Comparison of ENCODE assay signal across 7 cellular contexts in genomic region chr14:22973217-22974032, GRCh38. TPM values are rescaled to one million over a fixed set of nuclear protein-coding genes. Genes with fewer than 3 reads are reported as not detected.
DNase-seq lines count a peak whose midpoint lies in the region; ATAC-seq, FAIRE-seq and TF ChIP-seq lines count a peak whose summit lies in the region.

No MANE protein-coding gene starts in this region.

- CTCF ChIA-PET in HEK293T (lab: Yijun Ruan, JAX) = interaction anchor here (0.5 to 3.5 kb wide), 16 partner anchors 9 to 1674 kb away, joined by 3 to 41 read pairs (median 4); partner anchors contain the start of genes AJUBA, CDH24 and HAUS4
- CTCF ChIA-PET in SK-N-SH (lab: Yijun Ruan, JAX) = interaction anchor here (0.6 to 34.9 kb wide), 29 partner anchors 12 to 406 kb away, joined by 3 to 1566 read pairs (median 4); partner anchors contain the start of genes AJUBA, CDH24, HAUS4 and LRP10
- CTCF ChIA-PET in HepG2 (lab: Yijun Ruan, JAX; ENCODE audit: low intra/inter-chr PET ratio, low total read pairs) = interaction anchor here (1.0 to 5.4 kb wide), 8 partner anchors 11 to 416 kb away, joined by 3 to 298 read pairs (median 6); partner anchors contain the start of genes AJUBA and CDH24

- FAIRE-seq in HepG2 (lab: Jason Lieb, UNC) = peak; percentile 84

- ATAC-seq in HepG2 = no peak
- ATAC-seq in GM18873 (IDR thresholded peaks at IDR 0.05; ENCODE audit: low FRiP score, unreplicated experiment) = no peak

- peak; percentile 71 for TF ChIP-seq CTCF in SK-N-SH (IDR thresholded peaks at IDR 0.05)
- TF ChIP-seq CTCF in HepG2 (CRISPR knock-in tag; IDR thresholded peaks at IDR 0.05) = no peak

- H3K79me2 ChIP-seq in SK-N-SH (ENCODE audit: insufficient read depth) (peaks cover 10% of the 10 kb centered on the region; the same call in 1 of the 2 replicates), HepG2 (ENCODE audit: insufficient read depth, low read length) (peaks cover 42% of the 10 kb centered on the region)

- TF ChIP-seq EP300 in SK-N-SH (IDR thresholded peaks at IDR 0.05; ENCODE audit: borderline replicate concordance in 1 of 2, low read depth in 1 of 2, low read length in 1 of 2) (no peak), HepG2 (IDR thresholded peaks at IDR 0.05; ENCODE audit: low read depth in 2 of 2, low read length in 2 of 2) (no peak), HepG2 (CRISPR knock-in tag; IDR thresholded peaks at IDR 0.05; ENCODE audit: borderline replicate concordance) (peak; percentile 13; the same call in 1 of the 2 replicates)

- peak in 1 of 2 experiments; percentile 73; a peak in 2 of 4 replicates for TF ChIP-seq POLR2A in HepG2 (IDR thresholded peaks at IDR 0.05; ENCODE audit: insufficient read depth in 1 of 2, low read depth in 2 of 2, low read length in 2 of 2)

- H3K9ac ChIP-seq in SK-N-SH (no peak overlapping the region), HepG2 (ENCODE audit: insufficient read depth, low read depth, low read length) (peak overlapping the region; percentile 21; the same call in 1 of the 2 replicates)

- no peaks in the 10 kb centered on the region for H3K9me2 ChIP-seq in SK-N-SH

- POLR2A ChIA-PET in HEK293T (lab: Yijun Ruan, JAX) (interaction anchor here (0.9 to 7.3 kb wide), 9 partner anchors 11 to 122 kb away, joined by 3 to 56 read pairs (median 4); partner anchors contain the start of genes ACIN1, AJUBA, C14orf119 and HAUS4), SK-N-SH (lab: Yijun Ruan, JAX) (interaction anchor here (1.0 kb wide), 1 partner anchor 9 kb away, joined by 5 read pairs; no protein-coding TSS in a partner anchor), HepG2 (lab: Yijun Ruan, JAX) (interaction anchor here (0.6 to 26.8 kb wide), 22 partner anchors 4 to 191 kb away, joined by 3 to 1670 read pairs (median 4); partner anchors contain the start of genes ACIN1, AJUBA, C14orf119 and CDH24)

- H4K20me1 ChIP-seq in SK-N-SH (ENCODE audit: insufficient read depth) (no peaks in the 10 kb centered on the region), HepG2 (ENCODE audit: insufficient read depth, low read length) (peaks cover 22% of the 10 kb centered on the region)

- WGBS in SK-N-SH (ENCODE audit: low lambda C conversion rate) = 56% methylated on average over 5 of the region's 6 CpGs
- 96% methylated on average over 6 of the region's 6 CpGs for WGBS in HepG2 (ENCODE audit: low lambda C conversion rate)

- H3K4me2 ChIP-seq in SK-N-SH (no peak overlapping the region), HepG2 (ENCODE audit: low read depth, low read length) (peak overlapping the region; percentile 12; the same call in 1 of the 2 replicates)

- no peaks in the 10 kb centered on the region for H3K27me3 ChIP-seq in SK-N-SH (ENCODE audit: insufficient read depth)
- no peaks in the 10 kb centered on the region for H3K27me3 ChIP-seq in HepG2 (ENCODE audit: control insufficient read depth in 1 of 2, insufficient read depth in 2 of 2, low read length in 2 of 2)

- H3K36me3 ChIP-seq in SK-N-SH (replicated peaks in 1 of 2; ENCODE audit: control insufficient read depth in 1 of 2, insufficient read depth in 2 of 2, low read length in 1 of 2) (peaks cover 33 to 37% of the 10 kb centered on the region in 2 experiments), HepG2 (replicated peaks in 1 of 2; ENCODE audit: control insufficient read depth in 1 of 2, insufficient read depth in 2 of 2, low read length in 2 of 2) (peaks cover 37 to 56% of the 10 kb centered on the region in 2 experiments)

- H3K4me3 ChIP-seq in SK-N-SH (ENCODE audit: low read depth in 2 of 2, low read length in 1 of 2) (no peak overlapping the region), HepG2 (replicated peaks in 1 of 3; ENCODE audit: insufficient read depth in 1 of 3, low read depth in 2 of 3, low read length in 3 of 3) (no peak overlapping the region)

- H2AFZ ChIP-seq in SK-N-SH (ENCODE audit: low read depth) = no peak overlapping the region
- no peak overlapping the region for H2AFZ ChIP-seq in HepG2 (ENCODE audit: low read length)

- TF ChIP-seq RAD21 in SK-N-SH (IDR thresholded peaks at IDR 0.05; ENCODE audit: low read length) = peak; percentile 88
- TF ChIP-seq RAD21 in HepG2 (CRISPR knock-in tag; IDR thresholded peaks at IDR 0.05) = peak; percentile 97

- intact Hi-C loops in HepG2 (cut with micrococcal nuclease; ENCODE audit: unreplicated experiment) = loop anchor here (1.0 kb wide), 2 partner anchors 10 to 85 kb away; no protein-coding TSS in a partner anchor

- H3K4me1 ChIP-seq in SK-N-SH (ENCODE audit: control insufficient read depth in 1 of 2, insufficient read depth in 2 of 2, low read depth in 1 of 2, low read length in 1 of 2) (peaks cover 21 to 23% of the 10 kb centered on the region in 2 experiments), HepG2 (ENCODE audit: insufficient read depth, low read length) (peaks cover 65% of the 10 kb centered on the region)

- peaks cover 35% of the 10 kb centered on the region for H3F3A ChIP-seq in SK-N-SH (replicated peaks; ENCODE audit: insufficient read depth)

- DNase-seq in DMS53 (lab: John Stamatoyannopoulos, UW) (peak; percentile 58), HEK293T (ENCODE audit: extremely low spot score) (peak; percentile 61), SK-N-SH (peak; percentile 67), cerebellar cortex (ENCODE audit: low spot score) (peak; percentile 78), HepG2 (ENCODE audit: low spot score) (peak; percentile 82), stromal cell of bone marrow (ENCODE audit: low read depth) (peak; percentile 47)

- BruUV-seq in HepG2 (replicated peaks; lab: Mats Ljungman, UMichigan) = no TSS peak

- H3K9me3 ChIP-seq in SK-N-SH (no peaks in the 10 kb centered on the region), HepG2 (ENCODE audit: low read length) (no peaks in the 10 kb centered on the region)

- H3K27ac ChIP-seq in SK-N-SH (ENCODE audit: low read depth in 2 of 2, low read length in 1 of 2) = no peak overlapping the region; a peak in 1 of 4 replicates
- peak overlapping the region; percentile 97 for H3K27ac ChIP-seq in HepG2 (ENCODE audit: extremely low read length, insufficient read depth, low read length)

- in situ Hi-C loops in HepG2 (cut with HindIII; ENCODE audit: extremely low pct_ligation_motif_present, low pct_unique_long_range_greater_than_20kb) = no loop called here

RNA-seq across cellular contexts. Expression of gene AJUBA, which starts 8.9 kb away (rescaled TPM):
- 24.4 and 36.2 TPM in 2 replicates for polyA plus RNA-seq in SK-N-SH (2012; rRNA removed)
- polyA plus RNA-seq in SK-N-SH (2012; cell fraction: cytosol; rRNA removed) = 20.0 and 24.7 TPM in 2 replicates
- 37.7 and 54.6 TPM in 2 replicates for polyA plus RNA-seq in SK-N-SH (2012; cell fraction: nucleus; rRNA removed)
- 109 and 157 TPM in 2 replicates for total RNA-seq in HepG2 (2016; rRNA removed; fragmentation: Illumina TruSeq; extraction: Trizol)
- 29.1 and 32.6 TPM in 2 replicates for total RNA-seq in HepG2 (2016; cell fraction: cytosol; rRNA removed; fragmentation: Illumina TruSeq; extraction: Trizol; ENCODE audit: low read depth)
- 104 and 153 TPM in 2 replicates for total RNA-seq in HepG2 (2016; cell fraction: insoluble cytoplasmic fraction; rRNA removed; fragmentation: Illumina TruSeq; extraction: Trizol)
- 72.3 and 78.5 TPM in 2 replicates for total RNA-seq in HepG2 (2016; cell fraction: membrane; rRNA removed; fragmentation: Illumina TruSeq; extraction: Trizol)
- total RNA-seq in HepG2 (2016; cell fraction: nucleus; rRNA removed; fragmentation: Illumina TruSeq; extraction: Trizol) = 149 and 162 TPM in 2 replicates
- 241 and 315 TPM in 2 replicates for polyA plus RNA-seq in HepG2 (2011; rRNA removed)
- 184 and 225 TPM in 2 replicates for polyA plus RNA-seq in HepG2 (2011; cell fraction: cytosol; rRNA removed)
- 207 and 248 TPM in 2 replicates for polyA plus RNA-seq in HepG2 (2011; cell fraction: nucleus; rRNA removed)
- 183 and 230 TPM in 2 replicates for polyA plus RNA-seq in HepG2 (2012)
- 8.7 and 9.2 TPM in 2 replicates for polyA plus RNA-seq in HepG2 (2016; cell fraction: cytosol; fragmentation: Illumina TruSeq; extraction: Trizol; ENCODE audit: low read depth)
- polyA plus RNA-seq in HepG2 (2016; cell fraction: insoluble cytoplasmic fraction; fragmentation: Illumina TruSeq; extraction: Trizol; ENCODE audit: low read depth) = 102 and 106 TPM in 2 replicates
- 31.5 and 31.6 TPM in 2 replicates for polyA plus RNA-seq in HepG2 (2016; cell fraction: membrane; fragmentation: Illumina TruSeq; extraction: Trizol; ENCODE audit: low read depth)
- polyA plus RNA-seq in HepG2 (2016; cell fraction: nucleus; fragmentation: Illumina TruSeq; extraction: Trizol; ENCODE audit: insufficient read depth, low read depth) = 158 and 165 TPM in 2 replicates
- polyA minus RNA-seq in HepG2 (2011; rRNA and poly(A)+ RNA removed; ENCODE audit: low replicate concordance) = 171 and 630 TPM in 2 replicates
- polyA minus RNA-seq in HepG2 (2011; cell fraction: cytosol; rRNA and poly(A)+ RNA removed) = 150 and 166 TPM in 2 replicates
- polyA minus RNA-seq in HepG2 (2011; cell fraction: nucleus; rRNA and poly(A)+ RNA removed) = 420 and 488 TPM in 2 replicates

RNA-seq across cellular contexts. Expression of gene HAUS4, which starts 16.5 kb away (rescaled TPM):
- polyA plus RNA-seq in SK-N-SH (2012; rRNA removed) = 25.0 and 27.3 TPM in 2 replicates
- 20.8 and 25.7 TPM in 2 replicates for polyA plus RNA-seq in SK-N-SH (2012; cell fraction: cytosol; rRNA removed)
- 32.3 and 38.8 TPM in 2 replicates for polyA plus RNA-seq in SK-N-SH (2012; cell fraction: nucleus; rRNA removed)
- 130 and 141 TPM in 2 replicates for total RNA-seq in HepG2 (2016; rRNA removed; fragmentation: Illumina TruSeq; extraction: Trizol)
- total RNA-seq in HepG2 (2016; cell fraction: cytosol; rRNA removed; fragmentation: Illumina TruSeq; extraction: Trizol; ENCODE audit: low read depth) = 124 and 143 TPM in 2 replicates
- 128 and 148 TPM in 2 replicates for total RNA-seq in HepG2 (2016; cell fraction: insoluble cytoplasmic fraction; rRNA removed; fragmentation: Illumina TruSeq; extraction: Trizol)
- 134 and 154 TPM in 2 replicates for total RNA-seq in HepG2 (2016; cell fraction: membrane; rRNA removed; fragmentation: Illumina TruSeq; extraction: Trizol)
- 82.9 and 84.6 TPM in 2 replicates for total RNA-seq in HepG2 (2016; cell fraction: nucleus; rRNA removed; fragmentation: Illumina TruSeq; extraction: Trizol)
- 64.7 and 74.4 TPM in 2 replicates for polyA plus RNA-seq in HepG2 (2011; rRNA removed)
- polyA plus RNA-seq in HepG2 (2011; cell fraction: cytosol; rRNA removed) = 49.6 and 52.3 TPM in 2 replicates
- polyA plus RNA-seq in HepG2 (2011; cell fraction: nucleus; rRNA removed) = 90.4 and 93.9 TPM in 2 replicates
- polyA plus RNA-seq in HepG2 (2012) = 58.5 and 83.9 TPM in 2 replicates
- polyA plus RNA-seq in HepG2 (2016; cell fraction: cytosol; fragmentation: Illumina TruSeq; extraction: Trizol; ENCODE audit: low read depth) = 42.0 and 47.4 TPM in 2 replicates
- 106 and 115 TPM in 2 replicates for polyA plus RNA-seq in HepG2 (2016; cell fraction: insoluble cytoplasmic fraction; fragmentation: Illumina TruSeq; extraction: Trizol; ENCODE audit: low read depth)
- polyA plus RNA-seq in HepG2 (2016; cell fraction: membrane; fragmentation: Illumina TruSeq; extraction: Trizol; ENCODE audit: low read depth) = 86.6 and 89.8 TPM in 2 replicates
- polyA plus RNA-seq in HepG2 (2016; cell fraction: nucleus; fragmentation: Illumina TruSeq; extraction: Trizol; ENCODE audit: insufficient read depth, low read depth) = 118 and 127 TPM in 2 replicates
- 39.3 and 43.1 TPM in 2 replicates for polyA minus RNA-seq in HepG2 (2011; rRNA and poly(A)+ RNA removed; ENCODE audit: low replicate concordance)
- polyA minus RNA-seq in HepG2 (2011; cell fraction: cytosol; rRNA and poly(A)+ RNA removed) = 27.3 and 39.3 TPM in 2 replicates
- polyA minus RNA-seq in HepG2 (2011; cell fraction: nucleus; rRNA and poly(A)+ RNA removed) = 50.6 and 59.4 TPM in 2 replicates

RNA-seq across cellular contexts. Expression of gene C14orf93, which starts 36.5 kb away (rescaled TPM):
- 9.1 and 9.5 TPM in 2 replicates for polyA plus RNA-seq in SK-N-SH (2012; rRNA removed)
- 5.4 and 7.8 TPM in 2 replicates for polyA plus RNA-seq in SK-N-SH (2012; cell fraction: cytosol; rRNA removed)
- 12.3 and 14.9 TPM in 2 replicates for polyA plus RNA-seq in SK-N-SH (2012; cell fraction: nucleus; rRNA removed)
- 10.8 and 11.4 TPM in 2 replicates for total RNA-seq in HepG2 (2016; rRNA removed; fragmentation: Illumina TruSeq; extraction: Trizol)
- 3.1 and 3.7 TPM in 2 replicates for total RNA-seq in HepG2 (2016; cell fraction: cytosol; rRNA removed; fragmentation: Illumina TruSeq; extraction: Trizol; ENCODE audit: low read depth)
- 10.9 and 11.2 TPM in 2 replicates for total RNA-seq in HepG2 (2016; cell fraction: insoluble cytoplasmic fraction; rRNA removed; fragmentation: Illumina TruSeq; extraction: Trizol)
- total RNA-seq in HepG2 (2016; cell fraction: membrane; rRNA removed; fragmentation: Illumina TruSeq; extraction: Trizol) = 7.8 and 9.1 TPM in 2 replicates
- total RNA-seq in HepG2 (2016; cell fraction: nucleus; rRNA removed; fragmentation: Illumina TruSeq; extraction: Trizol) = 6.7 and 8.3 TPM in 2 replicates
- 19.8 and 22.5 TPM in 2 replicates for polyA plus RNA-seq in HepG2 (2011; rRNA removed)
- 18.0 and 23.7 TPM in 2 replicates for polyA plus RNA-seq in HepG2 (2011; cell fraction: cytosol; rRNA removed)
- 27.1 and 27.7 TPM in 2 replicates for polyA plus RNA-seq in HepG2 (2011; cell fraction: nucleus; rRNA removed)
- 14.5 and 15.7 TPM in 2 replicates for polyA plus RNA-seq in HepG2 (2012)
- 2.6 and 3.0 TPM in 2 replicates for polyA plus RNA-seq in HepG2 (2016; cell fraction: cytosol; fragmentation: Illumina TruSeq; extraction: Trizol; ENCODE audit: low read depth)
- polyA plus RNA-seq in HepG2 (2016; cell fraction: insoluble cytoplasmic fraction; fragmentation: Illumina TruSeq; extraction: Trizol; ENCODE audit: low read depth) = 9.9 and 10.2 TPM in 2 replicates
- polyA plus RNA-seq in HepG2 (2016; cell fraction: membrane; fragmentation: Illumina TruSeq; extraction: Trizol; ENCODE audit: low read depth) = 6.4 TPM in 2 replicates
- 19.5 and 24.7 TPM in 2 replicates for polyA plus RNA-seq in HepG2 (2016; cell fraction: nucleus; fragmentation: Illumina TruSeq; extraction: Trizol; ENCODE audit: insufficient read depth, low read depth)
- polyA minus RNA-seq in HepG2 (2011; rRNA and poly(A)+ RNA removed; ENCODE audit: low replicate concordance) = 18.0 and 62.7 TPM in 2 replicates
- 8.0 and 14.8 TPM in 2 replicates for polyA minus RNA-seq in HepG2 (2011; cell fraction: cytosol; rRNA and poly(A)+ RNA removed)
- 8.8 and 11.9 TPM in 2 replicates for polyA minus RNA-seq in HepG2 (2011; cell fraction: nucleus; rRNA and poly(A)+ RNA removed)

RNA-seq across cellular contexts. Expression of gene PRMT5, which starts 44.2 kb away (rescaled TPM):
- polyA plus RNA-seq in SK-N-SH (2012; rRNA removed) (132 and 174 TPM in 2 replicates), HepG2 (2011; rRNA removed) (329 and 354 TPM in 2 replicates)
- 103 and 123 TPM in 2 replicates for polyA plus RNA-seq in SK-N-SH (2012; cell fraction: cytosol; rRNA removed)
- 158 and 224 TPM in 2 replicates for polyA plus RNA-seq in SK-N-SH (2012; cell fraction: nucleus; rRNA removed)
- total RNA-seq in HepG2 (2016; rRNA removed; fragmentation: Illumina TruSeq; extraction: Trizol) = 210 and 289 TPM in 2 replicates
- total RNA-seq in HepG2 (2016; cell fraction: cytosol; rRNA removed; fragmentation: Illumina TruSeq; extraction: Trizol; ENCODE audit: low read depth) = 154 and 171 TPM in 2 replicates
- total RNA-seq in HepG2 (2016; cell fraction: insoluble cytoplasmic fraction; rRNA removed; fragmentation: Illumina TruSeq; extraction: Trizol) = 224 and 314 TPM in 2 replicates
- total RNA-seq in HepG2 (2016; cell fraction: membrane; rRNA removed; fragmentation: Illumina TruSeq; extraction: Trizol) = 131 and 139 TPM in 2 replicates
- total RNA-seq in HepG2 (2016; cell fraction: nucleus; rRNA removed; fragmentation: Illumina TruSeq; extraction: Trizol) = 137 and 144 TPM in 2 replicates
- 348 and 362 TPM in 2 replicates for polyA plus RNA-seq in HepG2 (2011; cell fraction: cytosol; rRNA removed)
- polyA plus RNA-seq in HepG2 (2011; cell fraction: nucleus; rRNA removed) = 327 and 362 TPM in 2 replicates
- 137 and 192 TPM in 2 replicates for polyA plus RNA-seq in HepG2 (2012)
- 39.5 and 40.9 TPM in 2 replicates for polyA plus RNA-seq in HepG2 (2016; cell fraction: cytosol; fragmentation: Illumina TruSeq; extraction: Trizol; ENCODE audit: low read depth)
- polyA plus RNA-seq in HepG2 (2016; cell fraction: insoluble cytoplasmic fraction; fragmentation: Illumina TruSeq; extraction: Trizol; ENCODE audit: low read depth) = 294 and 308 TPM in 2 replicates
- 72.5 and 74.3 TPM in 2 replicates for polyA plus RNA-seq in HepG2 (2016; cell fraction: membrane; fragmentation: Illumina TruSeq; extraction: Trizol; ENCODE audit: low read depth)
- polyA plus RNA-seq in HepG2 (2016; cell fraction: nucleus; fragmentation: Illumina TruSeq; extraction: Trizol; ENCODE audit: insufficient read depth, low read depth) = 212 and 229 TPM in 2 replicates
- polyA minus RNA-seq in HepG2 (2011; rRNA and poly(A)+ RNA removed; ENCODE audit: low replicate concordance) = 563 and 739 TPM in 2 replicates
- polyA minus RNA-seq in HepG2 (2011; cell fraction: cytosol; rRNA and poly(A)+ RNA removed) = 136 and 191 TPM in 2 replicates
- polyA minus RNA-seq in HepG2 (2011; cell fraction: nucleus; rRNA and poly(A)+ RNA removed) = 169 and 174 TPM in 2 replicates

RNA-seq across cellular contexts. Expression of gene RBM23, which starts 54.5 kb away (rescaled TPM):
- polyA plus RNA-seq in SK-N-SH (2012; rRNA removed) (52.4 and 65.5 TPM in 2 replicates), HepG2 (2011; rRNA removed) (2.1 and 2.9 TPM in 2 replicates)
- polyA plus RNA-seq in SK-N-SH (2012; cell fraction: cytosol; rRNA removed) = 70.3 and 76.0 TPM in 2 replicates
- polyA plus RNA-seq in SK-N-SH (2012; cell fraction: nucleus; rRNA removed) = 97.7 and 97.9 TPM in 2 replicates
- 0.52 and 1.5 TPM in 2 replicates for total RNA-seq in HepG2 (2016; rRNA removed; fragmentation: Illumina TruSeq; extraction: Trizol)
- total RNA-seq in HepG2 (2016; cell fraction: cytosol; rRNA removed; fragmentation: Illumina TruSeq; extraction: Trizol; ENCODE audit: low read depth) = 1.3 and 3.6 TPM in 2 replicates
- total RNA-seq in HepG2 (2016; cell fraction: insoluble cytoplasmic fraction; rRNA removed; fragmentation: Illumina TruSeq; extraction: Trizol) = 0.61 and 1.6 TPM in 2 replicates
- 0.71 and 0.76 TPM in 2 replicates for total RNA-seq in HepG2 (2016; cell fraction: membrane; rRNA removed; fragmentation: Illumina TruSeq; extraction: Trizol)
- 1.2 and 2.0 TPM in 2 replicates for total RNA-seq in HepG2 (2016; cell fraction: nucleus; rRNA removed; fragmentation: Illumina TruSeq; extraction: Trizol)
- 0.87 and 0.90 TPM in 2 replicates for polyA plus RNA-seq in HepG2 (2011; cell fraction: cytosol; rRNA removed)
- 7.7 and 10.1 TPM in 2 replicates for polyA plus RNA-seq in HepG2 (2011; cell fraction: nucleus; rRNA removed)
- 2.0 and 2.8 TPM in 2 replicates for polyA plus RNA-seq in HepG2 (2012)
- polyA plus RNA-seq in HepG2 (2016; cell fraction: cytosol; fragmentation: Illumina TruSeq; extraction: Trizol; ENCODE audit: low read depth) = 0.17 and 0.28 TPM in 2 replicates
- 0.76 and 1.0 TPM in 2 replicates for polyA plus RNA-seq in HepG2 (2016; cell fraction: insoluble cytoplasmic fraction; fragmentation: Illumina TruSeq; extraction: Trizol; ENCODE audit: low read depth)
- 0.27 and 0.43 TPM in 2 replicates for polyA plus RNA-seq in HepG2 (2016; cell fraction: membrane; fragmentation: Illumina TruSeq; extraction: Trizol; ENCODE audit: low read depth)
- polyA plus RNA-seq in HepG2 (2016; cell fraction: nucleus; fragmentation: Illumina TruSeq; extraction: Trizol; ENCODE audit: insufficient read depth, low read depth) = 3.6 and 4.3 TPM in 2 replicates
- polyA minus RNA-seq in HepG2 (2011; rRNA and poly(A)+ RNA removed; ENCODE audit: low replicate concordance) = 5.4 and 70.7 TPM in 2 replicates
- polyA minus RNA-seq in HepG2 (2011; cell fraction: cytosol; rRNA and poly(A)+ RNA removed) = 0.97 and 1.6 TPM in 2 replicates
- 14.7 and 14.8 TPM in 2 replicates for polyA minus RNA-seq in HepG2 (2011; cell fraction: nucleus; rRNA and poly(A)+ RNA removed)
